1 cellular context compared by ENCODE assay signal in genomic region chr4:48173055-48173991, GRCh38.
TF ChIP-seq lines count a peak whose summit lies in the region.

No MANE protein-coding gene starts in this region.

TF ChIP-seq in GM23338, 12 proteins besides CTCF, POLR2A, EP300 and RAD21 (continued from another document):
- TF ChIP-seq, protein P1, sequence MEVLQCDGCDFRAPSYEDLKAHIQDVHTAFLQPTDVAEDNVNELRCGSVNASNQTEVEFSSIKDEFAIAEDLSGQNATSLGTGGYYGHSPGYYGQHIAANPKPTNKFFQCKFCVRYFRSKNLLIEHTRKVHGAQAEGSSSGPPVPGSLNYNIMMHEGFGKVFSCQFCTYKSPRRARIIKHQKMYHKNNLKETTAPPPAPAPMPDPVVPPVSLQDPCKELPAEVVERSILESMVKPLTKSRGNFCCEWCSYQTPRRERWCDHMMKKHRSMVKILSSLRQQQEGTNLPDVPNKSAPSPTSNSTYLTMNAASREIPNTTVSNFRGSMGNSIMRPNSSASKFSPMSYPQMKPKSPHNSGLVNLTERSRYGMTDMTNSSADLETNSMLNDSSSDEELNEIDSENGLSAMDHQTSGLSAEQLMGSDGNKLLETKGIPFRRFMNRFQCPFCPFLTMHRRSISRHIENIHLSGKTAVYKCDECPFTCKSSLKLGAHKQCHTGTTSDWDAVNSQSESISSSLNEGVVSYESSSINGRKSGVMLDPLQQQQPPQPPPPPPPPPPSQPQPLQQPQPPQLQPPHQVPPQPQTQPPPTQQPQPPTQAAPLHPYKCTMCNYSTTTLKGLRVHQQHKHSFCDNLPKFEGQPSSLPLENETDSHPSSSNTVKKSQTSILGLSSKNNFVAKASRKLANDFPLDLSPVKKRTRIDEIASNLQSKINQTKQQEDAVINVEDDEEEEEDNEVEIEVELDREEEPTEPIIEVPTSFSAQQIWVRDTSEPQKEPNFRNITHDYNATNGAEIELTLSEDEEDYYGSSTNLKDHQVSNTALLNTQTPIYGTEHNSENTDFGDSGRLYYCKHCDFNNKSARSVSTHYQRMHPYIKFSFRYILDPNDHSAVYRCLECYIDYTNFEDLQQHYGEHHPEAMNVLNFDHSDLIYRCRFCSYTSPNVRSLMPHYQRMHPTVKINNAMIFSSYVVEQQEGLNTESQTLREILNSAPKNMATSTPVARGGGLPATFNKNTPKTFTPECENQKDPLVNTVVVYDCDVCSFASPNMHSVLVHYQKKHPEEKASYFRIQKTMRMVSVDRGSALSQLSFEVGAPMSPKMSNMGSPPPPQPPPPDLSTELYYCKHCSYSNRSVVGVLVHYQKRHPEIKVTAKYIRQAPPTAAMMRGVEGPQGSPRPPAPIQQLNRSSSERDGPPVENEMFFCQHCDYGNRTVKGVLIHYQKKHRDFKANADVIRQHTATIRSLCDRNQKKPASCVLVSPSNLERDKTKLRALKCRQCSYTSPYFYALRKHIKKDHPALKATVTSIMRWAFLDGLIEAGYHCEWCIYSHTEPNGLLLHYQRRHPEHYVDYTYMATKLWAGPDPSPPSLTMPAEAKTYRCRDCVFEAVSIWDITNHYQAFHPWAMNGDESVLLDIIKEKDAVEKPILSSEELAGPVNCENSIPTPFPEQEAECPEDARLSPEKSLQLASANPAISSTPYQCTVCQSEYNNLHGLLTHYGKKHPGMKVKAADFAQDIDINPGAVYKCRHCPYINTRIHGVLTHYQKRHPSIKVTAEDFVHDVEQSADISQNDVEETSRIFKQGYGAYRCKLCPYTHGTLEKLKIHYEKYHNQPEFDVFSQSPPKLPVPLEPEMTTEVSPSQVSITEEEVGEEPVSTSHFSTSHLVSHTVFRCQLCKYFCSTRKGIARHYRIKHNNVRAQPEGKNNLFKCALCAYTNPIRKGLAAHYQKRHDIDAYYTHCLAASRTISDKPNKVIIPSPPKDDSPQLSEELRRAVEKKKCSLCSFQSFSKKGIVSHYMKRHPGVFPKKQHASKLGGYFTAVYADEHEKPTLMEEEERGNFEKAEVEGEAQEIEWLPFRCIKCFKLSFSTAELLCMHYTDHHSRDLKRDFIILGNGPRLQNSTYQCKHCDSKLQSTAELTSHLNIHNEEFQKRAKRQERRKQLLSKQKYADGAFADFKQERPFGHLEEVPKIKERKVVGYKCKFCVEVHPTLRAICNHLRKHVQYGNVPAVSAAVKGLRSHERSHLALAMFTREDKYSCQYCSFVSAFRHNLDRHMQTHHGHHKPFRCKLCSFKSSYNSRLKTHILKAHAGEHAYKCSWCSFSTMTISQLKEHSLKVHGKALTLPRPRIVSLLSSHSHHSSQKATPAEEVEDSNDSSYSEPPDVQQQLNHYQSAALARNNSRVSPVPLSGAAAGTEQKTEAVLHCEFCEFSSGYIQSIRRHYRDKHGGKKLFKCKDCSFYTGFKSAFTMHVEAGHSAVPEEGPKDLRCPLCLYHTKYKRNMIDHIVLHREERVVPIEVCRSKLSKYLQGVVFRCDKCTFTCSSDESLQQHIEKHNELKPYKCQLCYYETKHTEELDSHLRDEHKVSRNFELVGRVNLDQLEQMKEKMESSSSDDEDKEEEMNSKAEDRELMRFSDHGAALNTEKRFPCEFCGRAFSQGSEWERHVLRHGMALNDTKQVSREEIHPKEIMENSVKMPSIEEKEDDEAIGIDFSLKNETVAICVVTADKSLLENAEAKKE (CRISPR knock-in tag; IDR thresholded peaks at IDR 0.05) = no peak
